ENCODE assay signal across 8 cellular contexts in the genomic region with DNA sequence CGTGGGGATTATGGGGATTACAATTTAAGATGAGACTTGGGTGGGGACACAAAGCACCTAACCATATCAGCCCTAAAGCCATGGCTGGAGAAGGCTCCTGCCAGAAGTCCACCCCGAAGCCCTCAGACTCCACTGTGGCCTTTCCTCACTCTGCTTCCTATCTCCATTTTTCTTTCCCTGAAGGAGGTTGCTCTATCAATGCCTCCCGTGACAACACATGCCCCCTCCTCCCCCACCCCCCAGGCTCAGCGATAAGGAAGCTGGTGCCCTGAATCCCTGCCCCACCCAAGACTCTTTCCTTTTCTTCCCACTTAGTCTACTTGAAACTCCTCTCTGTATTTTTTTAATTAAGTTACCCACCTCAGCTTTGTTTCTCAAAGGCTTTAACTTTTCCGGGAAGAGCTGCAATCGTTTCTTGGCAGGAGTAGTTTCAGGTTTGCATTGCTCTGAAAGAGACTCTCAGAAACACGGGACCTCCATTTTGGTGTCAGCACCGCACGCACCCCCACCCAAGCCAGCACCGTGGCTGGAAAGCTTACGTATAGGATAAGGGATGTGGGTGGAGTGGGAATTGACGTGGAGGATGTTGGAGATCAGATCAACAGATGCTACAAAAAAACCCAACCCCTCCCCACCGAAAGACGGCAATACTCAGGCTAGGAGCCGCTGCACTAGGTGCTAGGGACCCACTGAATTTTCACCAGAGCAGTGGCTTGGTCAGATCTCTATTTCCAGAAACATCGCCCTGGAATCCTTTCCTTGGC. TPM values are rescaled to one million over a fixed set of nuclear protein-coding genes. Genes with fewer than 3 reads are reported as not detected.
DNase-seq lines count a peak whose midpoint lies in the region; ATAC-seq and TF ChIP-seq lines count a peak whose summit lies in the region.

No MANE protein-coding gene starts in this region.

- peaks cover 50% of the 10 kb centered on the region for H3K27me3 ChIP-seq in HUES6 (ENCODE audit: control insufficient read depth, insufficient read depth, low read length)
- H3K27me3 ChIP-seq in psoas muscle (ENCODE audit: insufficient read depth in 3 of 3, low read length in 2 of 3) = peaks cover 0 to 13% (median 12%) of the 10 kb centered on the region in 3 donors

- WGBS in psoas muscle, 3 donors = 6 to 7% (median 6%) methylated on average over 16 of the region's 16 CpGs

- peak; percentile 24 for DNase-seq in activated naive CD4-positive, alpha-beta T cell treated with anti-CD3 and anti-CD28 coated beads, Interleukin-2, amount 50 U/mL, for 16 hours
- DNase-seq in cardiac septum (ENCODE audit: low spot score) = peak; percentile 63
- no peak for DNase-seq in psoas muscle
- no peak for DNase-seq in NOMO-1 treated with DMSO at 0.1 percent for 48 hours (lab: John Stamatoyannopoulos, UW; ENCODE audit: unreplicated experiment)
- DNase-seq in NCI-H2196 treated with DMSO at 0.1 percent for 48 hours (lab: John Stamatoyannopoulos, UW; ENCODE audit: unreplicated experiment) = no peak

- H3K36me3 ChIP-seq in HUES6 (ENCODE audit: control insufficient read depth, insufficient read depth, low read length) (no peaks in the 10 kb centered on the region), psoas muscle (ENCODE audit: insufficient read depth in 1 of 2, low read depth in 1 of 2) (no peaks in the 10 kb centered on the region)

- TF ChIP-seq CTCF in GM12875 (IDR thresholded peaks at IDR 0.05; ENCODE audit: borderline replicate concordance, insufficient read depth, low read depth, low read length) (no peak), psoas muscle (IDR thresholded peaks at IDR 0.05) (no peak)

- intact Hi-C loops in cardiac septum (cut with DNase I) (no loop called here), psoas muscle (cut with DNase I) (no loop called here)

- H3K9me3 ChIP-seq in HUES6 (ENCODE audit: control insufficient read depth, insufficient read depth, low read depth, low read length) (no peaks in the 10 kb centered on the region), psoas muscle (no peaks in the 10 kb centered on the region)

- ATAC-seq in psoas muscle = peak in 1 of 4 donors; percentile 3
- no peak for ATAC-seq in GM18498 (IDR thresholded peaks at IDR 0.05; ENCODE audit: unreplicated experiment)

- H3K4me3 ChIP-seq in GM12875 (ENCODE audit: low read depth, low read length) (peak overlapping the region; percentile 59), HUES6 (ENCODE audit: low read depth, low read length) (peak overlapping the region; percentile 84), psoas muscle (peak overlapping the region; percentile 86)

- H3K4me1 ChIP-seq in HUES6 (ENCODE audit: control insufficient read depth, insufficient read depth, low read length) (peaks cover 4% of the 10 kb centered on the region; the same call in 1 of the 2 replicates), psoas muscle (peaks cover 6% of the 10 kb centered on the region)

- H3K9ac ChIP-seq in HUES6 (ENCODE audit: low read length) = peak overlapping the region; percentile 40

- H3K27ac ChIP-seq in HUES6 (ENCODE audit: low read depth, low read length) (no peak overlapping the region), psoas muscle (peak overlapping the region; percentile 75)

RNA-seq across cellular contexts. Expression of gene CA4, which starts 15.2 kb away (rescaled TPM):
- 3.7 TPM for total RNA-seq in cardiac septum
- total RNA-seq in psoas muscle = 10 to 100 TPM in 3 of 4 donors, 1 to 10 TPM in 1; 8.9 to 13.6 (median 11.6) TPM
- 10 to 100 TPM; 10.2 to 16.6 (median 14.4) TPM for polyA plus RNA-seq in psoas muscle

RNA-seq across cellular contexts. Expression of gene HEATR6, which starts 55.9 kb away (rescaled TPM):
- total RNA-seq in cardiac septum (11.4 TPM), psoas muscle (10 to 100 TPM in 2 of 4 donors, 1 to 10 TPM in 2; 6.9 to 11.9 (median 10.0) TPM)
- 1 to 10 TPM; 3.3 to 7.6 (median 6.7) TPM for polyA plus RNA-seq in psoas muscle

Comparison
In these comparisons a context has a peak if more than half of its experiments do, and no peak if none do; other contexts are left out.
1. DNase-seq: peak in activated naive CD4-positive, alpha-beta T cell treated with anti-CD3 and anti-CD28 coated beads, Interleukin-2, amount 50 U/mL, for 16 hours (single experiment) and cardiac septum (single experiment); none in psoas muscle (0 of 2), NOMO-1 treated with DMSO at 0.1 percent for 48 hours (single experiment) and NCI-H2196 treated with DMSO at 0.1 percent for 48 hours (single experiment).
2. Peak in every context shown above with its lines, with median percentiles within 50 percentile points of each other: H3K4me3 ChIP-seq.